In the genomic region with DNA sequence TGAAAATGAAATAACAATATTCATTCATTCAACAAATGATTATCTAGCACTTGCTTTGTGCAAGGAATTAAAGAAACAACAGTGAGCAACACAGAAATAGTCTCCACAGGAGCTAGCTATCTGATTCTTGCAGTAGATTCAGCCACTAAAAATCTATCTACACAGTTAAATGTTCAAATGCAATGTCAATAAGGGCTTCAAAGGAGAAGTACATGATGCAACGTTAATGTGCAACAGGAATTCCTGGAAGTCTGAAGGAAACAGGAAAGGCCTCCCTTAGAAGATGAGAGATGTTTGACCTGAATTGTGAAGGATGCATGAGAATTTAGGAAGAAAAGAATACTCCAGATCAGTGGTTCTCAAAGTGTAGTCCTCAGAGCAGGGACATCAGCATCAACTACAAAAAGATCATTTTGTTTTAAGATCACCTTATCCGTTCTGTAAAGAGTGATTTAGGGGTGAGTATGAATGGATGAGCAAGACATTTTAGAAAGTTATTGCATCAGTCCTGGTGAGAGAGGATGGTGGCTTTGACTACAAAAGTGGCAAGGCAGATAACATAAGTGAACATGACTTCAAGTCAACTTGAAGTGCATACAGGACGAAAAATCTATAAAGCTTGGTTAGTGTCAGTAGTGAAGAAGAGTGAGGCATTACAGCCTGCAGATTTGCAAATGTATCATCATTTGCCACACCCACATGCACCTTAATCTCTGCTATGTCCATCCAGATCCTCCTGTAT, we compare ENCODE assay signal across 13 cellular contexts.
DNase-seq lines count a peak whose midpoint lies in the region; ATAC-seq, FAIRE-seq and TF ChIP-seq lines count a peak whose summit lies in the region.
"Had no signal": no experiment of that assay in that cellular context is flagged by ENCODE, and none has a peak within 500 bp of the region (broad histone marks: within the 10 kb centered on the region; RNA-seq: fewer than 3 reads in every experiment).

No MANE protein-coding gene starts in this region.

- peak overlapping the region; percentile 7 for H3K4me2 ChIP-seq in fibroblast of lung (ENCODE audit: extremely low read depth, insufficient read depth, low read length)

- peaks cover 92% of the 10 kb centered on the region for H3K79me2 ChIP-seq in fibroblast of lung (ENCODE audit: control insufficient read depth, insufficient read depth, low read length)

- H3K36me3 ChIP-seq in fibroblast of lung (ENCODE audit: control insufficient read depth, insufficient read depth, low read length) (peaks cover 13% of the 10 kb centered on the region), tibial artery (peaks cover 30 to 37% (median 36%) of the 10 kb centered on the region in 3 donors)

- no peaks in the 10 kb centered on the region for H3K27me3 ChIP-seq in fibroblast of lung (ENCODE audit: control insufficient read depth, insufficient read depth, low read length)
- no peaks in the 10 kb centered on the region for H3K27me3 ChIP-seq in tibial artery

- H3K9me3 ChIP-seq in T-helper 17 cell (ENCODE audit: control insufficient read depth, low read length, poor library complexity, severe bottlenecking), result no peaks in the 10 kb centered on the region
- no peaks in the 10 kb centered on the region for H3K9me3 ChIP-seq in fibroblast of lung (ENCODE audit: control insufficient read depth, insufficient read depth, low read depth, low read length)
- H3K9me3 ChIP-seq in tibial artery, result no peaks in the 10 kb centered on the region

- H3K4me1 Mint-ChIP-seq in activated T-cell treated with anti-CD3 and anti-CD28 coated beads, Interleukin-2, amount 50 U/mL, for 4 hours (ENCODE audit: low read depth), result peaks cover 96% of the 10 kb centered on the region
- peaks cover 76% of the 10 kb centered on the region for H3K4me1 Mint-ChIP-seq in T-helper 17 cell

- no peaks in the 10 kb centered on the region for H4K20me1 ChIP-seq in fibroblast of lung (ENCODE audit: control insufficient read depth, extremely low read depth, insufficient read depth, low read length)

- TF ChIP-seq CTCF in fibroblast of lung (conservative IDR thresholded peaks at IDR 0.05 in 1 of 2, IDR thresholded peaks at IDR 0.05 in 1 of 2; ENCODE audit: low read depth in 1 of 2, low read length in 2 of 2) (no peak), tibial artery (IDR thresholded peaks at IDR 0.05) (no peak)

- FAIRE-seq in RCC 7860 (lab: Jason Lieb, UNC), result no peak
- FAIRE-seq: kidney had no signal

- no peaks in the 10 kb centered on the region for H3K9me3 Mint-ChIP-seq in activated T-cell treated with anti-CD3 and anti-CD28 coated beads, Interleukin-2, amount 50 U/mL, for 4 hours
- H3K9me3 Mint-ChIP-seq: nephron had no signal

- H3K27ac ChIP-seq in fibroblast of lung (ENCODE audit: insufficient read depth, low read length) (peak overlapping the region; percentile 80), tibial artery (peak overlapping the region; percentile 15 to 54)

- no peak for DNase-seq in activated T-cell treated with anti-CD3 and anti-CD28 coated beads, Interleukin-2, amount 50 U/mL, for 4 hours
- no peak for DNase-seq in activated T-cell treated with anti-CD3 and anti-CD28 coated beads, Interleukin-2, amount 50 U/mL, for 1 hour
- no peak for DNase-seq in T-helper 17 cell
- no peak for DNase-seq in fibroblast of lung (ENCODE audit: low read depth in 2 of 2)
- DNase-seq in tibial artery, result no peak
- no peak for DNase-seq in NCI-H446 (lab: John Stamatoyannopoulos, UW)
- DNase-seq in RCC 7860 (ENCODE audit: low spot score), result no peak
- DNase-seq: cortex of kidney, EL, foreskin melanocyte, kidney had no signal

- intact Hi-C loops in tibial artery (cut with DNase I; ENCODE audit: low total_unique reads), result no loop called here

- H3K4me3 ChIP-seq in fibroblast of lung (replicated peaks in 1 of 4; ENCODE audit: control extremely low read depth in 1 of 4, insufficient read depth in 1 of 4, low read depth in 3 of 4, low read length in 4 of 4) (no peak overlapping the region), tibial artery (no peak overlapping the region)

- peak; percentile 23 for ATAC-seq in activated T-cell treated with anti-CD3 and anti-CD28 coated beads, Interleukin-2, amount 50 U/mL, for 4 hours
- ATAC-seq in T-helper 17 cell, result no peak
- no peak for ATAC-seq in GM21737 (IDR thresholded peaks at IDR 0.05; ENCODE audit: unreplicated experiment)

- H3K9ac ChIP-seq in fibroblast of lung (ENCODE audit: insufficient read depth, low read length), result no peak overlapping the region

- H2AFZ ChIP-seq in fibroblast of lung (ENCODE audit: low read length), result no peak overlapping the region

- H3K36me3 Mint-ChIP-seq in activated T-cell treated with anti-CD3 and anti-CD28 coated beads, Interleukin-2, amount 50 U/mL, for 4 hours (ENCODE audit: insufficient read depth), result peaks cover 57% of the 10 kb centered on the region
- peaks cover 20% of the 10 kb centered on the region for H3K36me3 Mint-ChIP-seq in T-helper 17 cell (ENCODE audit: low read depth)

- H3K4me1 ChIP-seq in fibroblast of lung (ENCODE audit: control insufficient read depth, extremely low read depth, insufficient read depth, low read length) (peaks cover 51% of the 10 kb centered on the region), tibial artery (peaks cover 0 to 58% (median 16%) of the 10 kb centered on the region in 4 donors)

- H3K27ac Mint-ChIP-seq in T-helper 17 cell, result peak overlapping the region; percentile 100

- peak overlapping the region; percentile 52 for H3K4me3 Mint-ChIP-seq in activated T-cell treated with anti-CD3 and anti-CD28 coated beads, Interleukin-2, amount 50 U/mL, for 4 hours
- H3K4me3 Mint-ChIP-seq in T-helper 17 cell, result peak overlapping the region; percentile 87
- H3K4me3 Mint-ChIP-seq: nephron had no signal

- no peaks in the 10 kb centered on the region for H3K27me3 Mint-ChIP-seq in activated T-cell treated with anti-CD3 and anti-CD28 coated beads, Interleukin-2, amount 50 U/mL, for 4 hours (ENCODE audit: low read depth)
- no peaks in the 10 kb centered on the region for H3K27me3 Mint-ChIP-seq in T-helper 17 cell

Comparison
In these comparisons a context has a peak if more than half of its experiments do, and no peak if none do; other contexts are left out.
1. ATAC-seq: peak in activated T-cell treated with anti-CD3 and anti-CD28 coated beads, Interleukin-2, amount 50 U/mL, for 4 hours (2 of 2); none in T-helper 17 cell (single experiment) and GM21737 (single experiment).